1 cellular context compared by ENCODE assay signal in genomic region chr6:156809034-156809433, GRCh38.
TF ChIP-seq lines count a peak whose summit lies in the region.

No MANE protein-coding gene starts in this region.

TF ChIP-seq in GM12878, 131 proteins besides CTCF, POLR2A, EP300 and RAD21 (continued from another document):
- TF ChIP-seq ZNF687 (IDR thresholded peaks at IDR 0.05), result peak; percentile 93
- TF ChIP-seq ZBTB33 (IDR thresholded peaks at IDR 0.05), result no peak
- TF ChIP-seq RAD51 (IDR thresholded peaks at IDR 0.05), result peak; percentile 77
- peak; percentile 96 to 97 for TF ChIP-seq BHLHE40 (IDR thresholded peaks at IDR 0.05; ENCODE audit: borderline replicate concordance in 1 of 2, low read depth in 2 of 2, low read length in 1 of 2)
- no peak for TF ChIP-seq PAX8 (IDR thresholded peaks at IDR 0.05)
